ENCODE assay signal across 13 cellular contexts in the genomic region with DNA sequence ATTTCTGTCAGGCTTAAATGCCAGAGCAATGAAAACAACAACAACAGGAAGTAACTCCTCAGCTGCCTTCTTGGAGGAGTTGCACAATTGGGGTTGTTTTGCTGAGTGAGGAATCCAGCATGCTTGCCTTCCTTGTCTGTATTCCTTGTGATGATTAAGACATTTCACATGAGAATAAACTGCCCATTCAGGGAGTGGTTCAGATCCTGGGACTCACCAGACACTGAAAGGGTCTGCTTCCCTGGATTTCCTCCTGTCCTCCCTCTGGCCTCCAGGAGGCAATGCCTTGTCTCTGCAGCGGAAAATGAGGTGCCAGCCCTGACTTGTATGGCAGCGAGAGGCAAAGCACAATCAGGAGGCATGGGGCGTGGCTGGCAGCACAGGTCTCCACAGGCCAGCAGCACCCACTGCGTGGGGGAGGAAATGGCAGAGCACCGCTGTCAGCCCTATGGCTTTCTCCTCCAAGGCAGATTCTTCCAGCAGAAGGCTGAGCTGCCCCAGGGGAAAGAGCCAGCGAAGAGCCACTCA. TPM values are rescaled to one million over a fixed set of nuclear protein-coding genes. Genes with fewer than 3 reads are reported as not detected.
DNase-seq lines count a peak whose midpoint lies in the region; ATAC-seq and TF ChIP-seq lines count a peak whose summit lies in the region.
"Had no signal": no experiment of that assay in that cellular context is flagged by ENCODE, and none has a peak within 500 bp of the region (broad histone marks: within the 10 kb centered on the region; RNA-seq: fewer than 3 reads in every experiment).

No MANE protein-coding gene starts in this region.

- no peak overlapping the region for H3K27ac ChIP-seq in right atrium auricular region
- peak overlapping the region in 1 of 2 donors; percentile 66 for H3K27ac ChIP-seq in left lung
- H3K27ac ChIP-seq: tibial artery had no signal

- H3K4me3 ChIP-seq in right atrium auricular region (no peak overlapping the region), choroid plexus epithelial cell (ENCODE audit: low read depth, low read length) (no peak overlapping the region), left lung (no peak overlapping the region)
- H3K4me3 ChIP-seq: Peyer's patch, tibial artery had no signal

- DNase-seq in Right ventricle myocardium superior (peak; percentile 44), right atrium auricular region (ENCODE audit: low spot score) (no peak), choroid plexus epithelial cell (ENCODE audit: low read depth) (peak; percentile 86), left lung (peak in 1 of 2 donors; percentile 36), NCI-H2171 treated with DMSO at 0.1 percent for 48 hours (lab: John Stamatoyannopoulos, UW) (no peak), GM19240 (ENCODE audit: insufficient read length, low spot score) (no peak)
- DNase-seq in stimulated activated naive CD4-positive, alpha-beta T cell (lab: John Stamatoyannopoulos, UW), result no peak
- DNase-seq in stimulated activated CD4-positive, alpha-beta T cell treated with anti-CD3 and anti-CD28 coated beads, Interleukin-12 subunit alpha, Interleukin-12 subunit beta, amount 100 ng/mL, for 4 hours, result no peak
- DNase-seq: Peyer's patch; stimulated activated CD4-positive, alpha-beta T cell treated with anti-CD3 and anti-CD28 coated beads, Interleukin-4, amount 100 ng/mL, for 24 hours had no signal

- H3K4me1 ChIP-seq in right atrium auricular region (peaks cover 0 to 6% of the 10 kb centered on the region in 2 donors), left lung (peaks cover 0 to 7% of the 10 kb centered on the region in 2 donors)
- H3K4me1 ChIP-seq: Peyer's patch, tibial artery had no signal

- no peak for TF ChIP-seq CTCF in right atrium auricular region (IDR thresholded peaks at IDR 0.05)
- peak; percentile 8 for TF ChIP-seq CTCF in choroid plexus epithelial cell (conservative IDR thresholded peaks at IDR 0.05; ENCODE audit: low read depth, low read length)
- no peak for TF ChIP-seq CTCF in left lung (IDR thresholded peaks at IDR 0.05)

- H3K36me3 ChIP-seq in right atrium auricular region, result no peaks in the 10 kb centered on the region
- no peaks in the 10 kb centered on the region for H3K36me3 ChIP-seq in left lung
- H3K36me3 ChIP-seq: Peyer's patch, tibial artery had no signal

- ATAC-seq in Right ventricle myocardium superior (ENCODE audit: poor library complexity) (peak; percentile 69), left lung (peak; percentile 78)
- ATAC-seq: activated naive CD4-positive, alpha-beta T cell treated with anti-CD3 and anti-CD28 coated beads, Interleukin-2, amount 50 U/mL, for 72 hours had no signal

- H3K27me3 ChIP-seq in right atrium auricular region, result no peaks in the 10 kb centered on the region
- H3K27me3 ChIP-seq in left lung, result no peaks in the 10 kb centered on the region
- H3K27me3 ChIP-seq: Peyer's patch, tibial artery had no signal

- H3K9me3 ChIP-seq in right atrium auricular region, result no peaks in the 10 kb centered on the region
- H3K9me3 ChIP-seq in left lung, result peaks cover 0 to 2% of the 10 kb centered on the region in 2 donors
- H3K9me3 ChIP-seq: Peyer's patch, tibial artery had no signal

- intact Hi-C loops in Right ventricle myocardium superior (cut with DNase I) (no loop called here), left lung (cut with DNase I) (no loop called here)

RNA-seq across cellular contexts. Expression of a gene that starts 41.5 kb away (rescaled TPM):
- total RNA-seq in Right ventricle myocardium superior (not detected), right atrium auricular region (not detected), left lung (1 to 10 TPM in 1 of 2 donors, not detected in 1; 9.3 TPM)
- total RNA-seq: activated naive CD4-positive, alpha-beta T cell treated with anti-CD3 and anti-CD28 coated beads, Interleukin-2, amount 50 U/mL, for 72 hours; mononuclear cell had no signal

RNA-seq across cellular contexts. Expression of a gene that starts 45.4 kb away (rescaled TPM):
- 53.1 TPM for total RNA-seq in Right ventricle myocardium superior
- 10 to 100 TPM; 53.4 to 65.8 TPM for total RNA-seq in right atrium auricular region
- 100 to 1,000 TPM; 168 to 169 TPM for total RNA-seq in left lung

Comparison
In these comparisons a context has a peak if more than half of its experiments do, and no peak if none do; other contexts are left out.
1. DNase-seq: peak in Right ventricle myocardium superior (single experiment) and choroid plexus epithelial cell (single experiment); none in right atrium auricular region (single experiment), NCI-H2171 treated with DMSO at 0.1 percent for 48 hours (single experiment), stimulated activated naive CD4-positive, alpha-beta T cell (0 of 6), stimulated activated CD4-positive, alpha-beta T cell treated with anti-CD3 and anti-CD28 coated beads, Interleukin-12 subunit alpha, Interleukin-12 subunit beta, amount 100 ng/mL, for 4 hours (single experiment) and GM19240 (single experiment).